ENCODE assay signal across 8 cellular contexts in genomic region chr1:23751050-23751814, GRCh38. TPM values are rescaled to one million over a fixed set of nuclear protein-coding genes. Genes with fewer than 3 reads are reported as not detected.
DNase-seq lines count a peak whose midpoint lies in the region; ATAC-seq, FAIRE-seq and TF ChIP-seq lines count a peak whose summit lies in the region.

No MANE protein-coding gene starts in this region.

- no peaks in the 10 kb centered on the region for H3K9me3 Mint-ChIP-seq in activated T-cell treated with anti-CD3 and anti-CD28 coated beads, Interleukin-2, amount 50 U/mL, for 24 hours

- H3K9me3 ChIP-seq in BE2C = no peaks in the 10 kb centered on the region
- H3K9me3 ChIP-seq in gastroesophageal sphincter = no peaks in the 10 kb centered on the region

- H3K27ac Mint-ChIP-seq in activated T-cell treated with anti-CD3 and anti-CD28 coated beads, Interleukin-2, amount 50 U/mL, for 24 hours = peak overlapping the region; percentile 76

- no peak for TF ChIP-seq EP300 in gastroesophageal sphincter (IDR thresholded peaks at IDR 0.05)

- TF ChIP-seq CTCF in BE2C (IDR thresholded peaks at IDR 0.05; ENCODE audit: low read depth, low read length) (peak; percentile 73), gastroesophageal sphincter (IDR thresholded peaks at IDR 0.05) (peak in 3 of 4 experiments; percentile 21 to 43 (median 26))

- intact Hi-C loops in sciatic nerve (cut with DNase I) = no loop called here

- no peak for ATAC-seq in gastroesophageal sphincter
- ATAC-seq in sciatic nerve = peak; percentile 42
- ATAC-seq in HG03432 (IDR thresholded peaks at IDR 0.05; ENCODE audit: unreplicated experiment) = no peak
- ATAC-seq in HG02870 (IDR thresholded peaks at IDR 0.05; ENCODE audit: unreplicated experiment) = no peak

- peaks cover 95% of the 10 kb centered on the region for H3K36me3 Mint-ChIP-seq in activated T-cell treated with anti-CD3 and anti-CD28 coated beads, Interleukin-2, amount 50 U/mL, for 24 hours (ENCODE audit: low read depth)

- DNase-seq in BE2C = peak; percentile 53
- peak; percentile 62 for DNase-seq in GM12892 (ENCODE audit: insufficient read length)
- DNase-seq in NCI-H2227 treated with DMSO at 0.1 percent for 48 hours (lab: John Stamatoyannopoulos, UW) = peak; percentile 33
- peak; percentile 40 for DNase-seq in activated T-cell treated with anti-CD3 and anti-CD28 coated beads, Interleukin-2, amount 50 U/mL, for 24 hours
- DNase-seq in sciatic nerve (ENCODE audit: low spot score) = no peak

- H3K27me3 Mint-ChIP-seq in activated T-cell treated with anti-CD3 and anti-CD28 coated beads, Interleukin-2, amount 50 U/mL, for 24 hours = no peaks in the 10 kb centered on the region

- H3K4me1 ChIP-seq in BE2C (no peaks in the 10 kb centered on the region), gastroesophageal sphincter (peaks cover 0 to 25% (median 0%) of the 10 kb centered on the region in 3 donors)

- no peak overlapping the region for H3K27ac ChIP-seq in gastroesophageal sphincter

- H3K27me3 ChIP-seq in BE2C (no peaks in the 10 kb centered on the region), gastroesophageal sphincter (no peaks in the 10 kb centered on the region)

- TF ChIP-seq POLR2A in GM12892 (IDR thresholded peaks at IDR 0.05; ENCODE audit: low read depth, low read length) = no peak
- TF ChIP-seq POLR2A in gastroesophageal sphincter (IDR thresholded peaks at IDR 0.05) = no peak

- FAIRE-seq in GM12892 (lab: Jason Lieb, UNC) = peak; percentile 81

- 63 to 67% methylated on average over 4 to 11 of the region's 11 CpGs for WGBS in gastroesophageal sphincter (ENCODE audit: low coverage in 1 of 2), 2 donors

- H3K4me3 ChIP-seq in BE2C (ENCODE audit: low read depth, low read length) (no peak overlapping the region), gastroesophageal sphincter (no peak overlapping the region)

- H3K4me3 Mint-ChIP-seq in activated T-cell treated with anti-CD3 and anti-CD28 coated beads, Interleukin-2, amount 50 U/mL, for 24 hours = no peak overlapping the region

- H3K4me1 Mint-ChIP-seq in activated T-cell treated with anti-CD3 and anti-CD28 coated beads, Interleukin-2, amount 50 U/mL, for 24 hours (ENCODE audit: low read depth) = peaks cover 33% of the 10 kb centered on the region

- H3K36me3 ChIP-seq in BE2C = peaks cover 63% of the 10 kb centered on the region
- H3K36me3 ChIP-seq in gastroesophageal sphincter = peaks cover 4 to 71% of the 10 kb centered on the region in 2 donors

RNA-seq across cellular contexts. Expression of gene ELOA, which starts 8.0 kb away (rescaled TPM):
- polyA plus RNA-seq in BE2C (2012; ENCODE audit: insufficient read depth, insufficient read length, low read depth) = 22.1 TPM
- 21.8 TPM for polyA plus RNA-seq in GM12892 (2012; ENCODE audit: missing spikeins)
- 10 to 100 TPM; 37.8 to 41.9 (median 41.4) TPM for total RNA-seq in gastroesophageal sphincter
- 28.2 TPM for total RNA-seq in sciatic nerve

RNA-seq across cellular contexts. Expression of gene PITHD1, which starts 27.0 kb away (rescaled TPM):
- polyA plus RNA-seq in BE2C (2012; ENCODE audit: insufficient read depth, insufficient read length, low read depth) = 34.7 TPM
- polyA plus RNA-seq in GM12892 (2012; ENCODE audit: missing spikeins) = 64.0 TPM
- 10 to 100 TPM; 56.3 to 77.6 (median 60.8) TPM for total RNA-seq in gastroesophageal sphincter
- 100 TPM for total RNA-seq in sciatic nerve

RNA-seq across cellular contexts. Expression of gene LYPLA2, which starts 39.7 kb away (rescaled TPM):
- 104 TPM for polyA plus RNA-seq in BE2C (2012; ENCODE audit: insufficient read depth, insufficient read length, low read depth)
- polyA plus RNA-seq in GM12892 (2012; ENCODE audit: missing spikeins) = 32.1 TPM
- total RNA-seq in gastroesophageal sphincter (10 to 100 TPM; 25.7 to 30.4 (median 29.2) TPM), sciatic nerve (30.7 TPM)

RNA-seq across cellular contexts. Expression of gene GALE, which starts 49.3 kb away (rescaled TPM):
- polyA plus RNA-seq in BE2C (2012; ENCODE audit: insufficient read depth, insufficient read length, low read depth) = 13.7 TPM
- 35.2 TPM for polyA plus RNA-seq in GM12892 (2012; ENCODE audit: missing spikeins)
- total RNA-seq in gastroesophageal sphincter = 10 to 100 TPM in 3 of 4 donors, 1 to 10 TPM in 1; 7.4 to 25.2 (median 12.9) TPM
- total RNA-seq in sciatic nerve = 15.8 TPM

RNA-seq across cellular contexts. Expression of gene RPL11, which starts 59.6 kb away (rescaled TPM):
- polyA plus RNA-seq in BE2C (2012; ENCODE audit: insufficient read depth, insufficient read length, low read depth) = 773 TPM
- 7,014 TPM for polyA plus RNA-seq in GM12892 (2012; ENCODE audit: missing spikeins)
- total RNA-seq in gastroesophageal sphincter (1,000 to 10,000 TPM in 2 of 4 donors, 100 to 1,000 TPM in 2; 636 to 1,268 (median 935) TPM), sciatic nerve (1,008 TPM)
